33 cellular contexts compared by ENCODE assay signal in genomic region chr11:86615495-86615894, GRCh38.
"Had no signal": no experiment of that assay in that cellular context is flagged by ENCODE, and none has a peak within 500 bp of the region (broad histone marks: within the 10 kb centered on the region; RNA-seq: fewer than 3 reads in every experiment).

No MANE protein-coding gene starts in this region.

- H3K36me3 ChIP-seq: ascending aorta, cardiac muscle cell, gastroesophageal sphincter, tibial nerve, WERI-Rb-1 had no signal

- DNase-seq: activated CD4-positive, alpha-beta memory T cell treated with anti-CD3 and anti-CD28 coated beads for 36 hours; activated CD4-positive, alpha-beta T cell treated with anti-CD3 and anti-CD28 coated beads for 48 hours; activated CD8-positive, alpha-beta memory T cell treated with anti-CD3 and anti-CD28 coated beads, Interleukin-2, amount 50 U/mL, for 4 hours; activated gamma-delta T cell; activated naive CD4-positive, alpha-beta T cell treated with anti-CD3 and anti-CD28 coated beads, Interleukin-2, amount 10 ng/mL, durations not matched to agents 7 days and 5 days; activated naive CD8-positive, alpha-beta T cell treated with anti-CD3 and anti-CD28 coated beads, Interleukin-2, amount 10 ng/mL, durations not matched to agents 7 days and 5 days; activated T-cell treated with anti-CD3 and anti-CD28 coated beads, Interleukin-2, amount 50 U/mL, for 1 hour; cerebellar nuclear complex; dorsolateral prefrontal cortex; effector memory CD4-positive, alpha-beta T cell; head of caudate nucleus; hippocampal formation; left cardiac atrium; mammary epithelial cell; naive thymus-derived CD4-positive, alpha-beta T cell; nucleus accumbens; psoas muscle; stimulated activated CD4-positive, alpha-beta T cell treated with anti-CD3 and anti-CD28 coated beads, Interleukin-1b, Interleukin-23, amount 100 ng/mL, for 48 hours; stimulated activated naive CD4-positive, alpha-beta T cell treated with Interleukin-2 at 50 U/mL for 16 hours; WERI-Rb-1 had no signal

- H3K36me3 Mint-ChIP-seq: activated CD4-positive, alpha-beta memory T cell treated with anti-CD3 and anti-CD28 coated beads for 36 hours; activated naive CD4-positive, alpha-beta T cell treated with anti-CD3 and anti-CD28 coated beads, Interleukin-2, amount 10 ng/mL, durations not matched to agents 7 days and 5 days; activated naive CD8-positive, alpha-beta T cell treated with anti-CD3 and anti-CD28 coated beads, Interleukin-2, amount 10 ng/mL, durations not matched to agents 7 days and 5 days; brain had no signal

- H3K9me3 ChIP-seq: ascending aorta, gastroesophageal sphincter, psoas muscle had no signal

- H3K79me2 ChIP-seq: parathyroid adenoma had no signal

- H3K27me3 Mint-ChIP-seq: activated naive CD8-positive, alpha-beta T cell treated with anti-CD3 and anti-CD28 coated beads, Interleukin-2, amount 10 ng/mL, durations not matched to agents 7 days and 5 days had no signal

- H3K27me3 ChIP-seq: ascending aorta, cardiac muscle cell, dorsolateral prefrontal cortex, gastroesophageal sphincter, tibial nerve had no signal

- H3K4me3 ChIP-seq: ascending aorta, cardiac muscle cell, coronary artery, dorsolateral prefrontal cortex, gastroesophageal sphincter, psoas muscle, smooth muscle cell, tibial nerve had no signal

- H3K4me1 Mint-ChIP-seq: activated naive CD4-positive, alpha-beta T cell treated with anti-CD3 and anti-CD28 coated beads, Interleukin-2, amount 10 ng/mL, durations not matched to agents 7 days and 5 days; activated naive CD8-positive, alpha-beta T cell treated with anti-CD3 and anti-CD28 coated beads, Interleukin-2, amount 10 ng/mL, durations not matched to agents 7 days and 5 days; brain; mesothelial cell of epicardium; naive thymus-derived CD4-positive, alpha-beta T cell had no signal

- H3K4me2 ChIP-seq: smooth muscle cell had no signal

- H2AFZ ChIP-seq: parathyroid adenoma had no signal

- H3K27ac ChIP-seq: ascending aorta, cardiac muscle cell, coronary artery, dorsolateral prefrontal cortex, gastroesophageal sphincter, parathyroid adenoma, psoas muscle, tibial nerve, WERI-Rb-1 had no signal

- ATAC-seq: activated CD4-positive, CD25-positive, alpha-beta regulatory T cell treated with anti-CD3 and anti-CD28 coated beads, Interleukin-2, amount 50 U/mL, for 24 hours; gastroesophageal sphincter; left cardiac atrium; naive thymus-derived CD4-positive, alpha-beta T cell; psoas muscle had no signal

- H3K4me3 Mint-ChIP-seq: activated CD4-positive, alpha-beta memory T cell treated with anti-CD3 and anti-CD28 coated beads for 36 hours; activated naive CD4-positive, alpha-beta T cell treated with anti-CD3 and anti-CD28 coated beads, Interleukin-2, amount 10 ng/mL, durations not matched to agents 7 days and 5 days; activated naive CD8-positive, alpha-beta T cell treated with anti-CD3 and anti-CD28 coated beads, Interleukin-2, amount 10 ng/mL, durations not matched to agents 7 days and 5 days; brain; mesothelial cell of epicardium; naive thymus-derived CD4-positive, alpha-beta T cell; T-helper 2 cell treated with Interferon-gamma antibody and Interleukin-4, amounts not matched to agents 5 μg/mL and 100 μg/mL, for 36 hours had no signal

- FAIRE-seq: keratinocyte, TTC549 had no signal

- H3K9ac ChIP-seq: parathyroid adenoma had no signal

- H3K27ac Mint-ChIP-seq: activated CD4-positive, alpha-beta memory T cell treated with anti-CD3 and anti-CD28 coated beads for 36 hours; activated naive CD4-positive, alpha-beta T cell treated with anti-CD3 and anti-CD28 coated beads, Interleukin-2, amount 10 ng/mL, durations not matched to agents 7 days and 5 days; activated naive CD8-positive, alpha-beta T cell treated with anti-CD3 and anti-CD28 coated beads, Interleukin-2, amount 10 ng/mL, durations not matched to agents 7 days and 5 days; mesothelial cell of epicardium; naive thymus-derived CD4-positive, alpha-beta T cell; T-helper 2 cell treated with Interferon-gamma antibody and Interleukin-4, amounts not matched to agents 5 μg/mL and 100 μg/mL, for 36 hours had no signal

- H3K4me1 ChIP-seq: parathyroid adenoma, psoas muscle had no signal
